Comparison of ENCODE assay signal across 18 cellular contexts in genomic region chr2:201413552-201413951, GRCh38. TPM values are rescaled to one million over a fixed set of nuclear protein-coding genes. Genes with fewer than 3 reads are reported as not detected.
DNase-seq lines count a peak whose midpoint lies in the region; ATAC-seq, FAIRE-seq and TF ChIP-seq lines count a peak whose summit lies in the region.
"Had no signal": no experiment of that assay in that cellular context is flagged by ENCODE, and none has a peak within 500 bp of the region (broad histone marks: within the 10 kb centered on the region; RNA-seq: fewer than 3 reads in every experiment).

No MANE protein-coding gene starts in this region.

- no peak overlapping the region for H3K4me2 ChIP-seq in keratinocyte (ENCODE audit: control insufficient read depth, extremely low read depth, insufficient read depth, low read depth, low read length)
- H3K4me2 ChIP-seq: neural progenitor cell had no signal

- intact Hi-C loops in left ventricle myocardium inferior (cut with micrococcal nuclease) (no loop called here), left cardiac atrium (cut with DNase I) (no loop called here)

- H3K27me3 ChIP-seq in left ventricle myocardium inferior (ENCODE audit: low read depth) (no peaks in the 10 kb centered on the region), keratinocyte (ENCODE audit: control insufficient read depth, extremely low read depth, insufficient read depth, low read length) (no peaks in the 10 kb centered on the region)
- H3K27me3 ChIP-seq: neural progenitor cell, transverse colon had no signal

- no peaks in the 10 kb centered on the region for H3K36me3 ChIP-seq in left ventricle myocardium inferior
- H3K36me3 ChIP-seq in keratinocyte (ENCODE audit: control insufficient read depth in 2 of 2, extremely low read depth in 1 of 2, insufficient read depth in 2 of 2, low read length in 2 of 2) = peaks cover 0 to 3% of the 10 kb centered on the region in 2 experiments
- H3K36me3 ChIP-seq: neural progenitor cell, transverse colon had no signal

- H3K4me3 ChIP-seq in left ventricle myocardium inferior = peak overlapping the region; percentile 41
- H3K4me3 ChIP-seq in keratinocyte (ENCODE audit: control insufficient read depth in 2 of 3, extremely low read depth in 1 of 3, insufficient read depth in 2 of 3, low read depth in 1 of 3, low read length in 3 of 3) = no peak overlapping the region
- H3K4me3 ChIP-seq: neural progenitor cell, transverse colon had no signal

- no peak overlapping the region for H2AFZ ChIP-seq in keratinocyte (ENCODE audit: control insufficient read depth, low read length)
- H2AFZ ChIP-seq: neural progenitor cell had no signal

- dilution Hi-C loops in keratinocyte (cut with MboI; ENCODE audit: extremely low pct_ligation_motif_present, low sequenced_read_pairs) = no loop called here

- no peak overlapping the region for H3K4me3 Mint-ChIP-seq in activated CD8-positive, alpha-beta T cell treated with anti-CD3 and anti-CD28 coated beads, Interleukin-2, amount 10 ng/mL, durations not matched to agents 7 days and 5 days
- H3K4me3 Mint-ChIP-seq in T-helper 17 cell = no peak overlapping the region
- H3K4me3 Mint-ChIP-seq: activated naive CD4-positive, alpha-beta T cell treated with anti-CD3 and anti-CD28 coated beads, Interleukin-2, amount 10 ng/mL, durations not matched to agents 7 days and 5 days; neural progenitor cell had no signal

- peaks cover 10% of the 10 kb centered on the region for H3K4me1 Mint-ChIP-seq in activated CD8-positive, alpha-beta T cell treated with anti-CD3 and anti-CD28 coated beads, Interleukin-2, amount 10 ng/mL, durations not matched to agents 7 days and 5 days (ENCODE audit: low read depth)
- H3K4me1 Mint-ChIP-seq in T-helper 17 cell = peaks cover 14% of the 10 kb centered on the region
- H3K4me1 Mint-ChIP-seq: neural progenitor cell had no signal

- no peaks in the 10 kb centered on the region for H3K27me3 Mint-ChIP-seq in activated CD8-positive, alpha-beta T cell treated with anti-CD3 and anti-CD28 coated beads, Interleukin-2, amount 10 ng/mL, durations not matched to agents 7 days and 5 days (ENCODE audit: low read depth)
- H3K27me3 Mint-ChIP-seq in T-helper 17 cell = no peaks in the 10 kb centered on the region
- H3K27me3 Mint-ChIP-seq: activated naive CD4-positive, alpha-beta T cell treated with anti-CD3 and anti-CD28 coated beads, Interleukin-2, amount 10 ng/mL, durations not matched to agents 7 days and 5 days had no signal

- CTCF ChIA-PET in activated CD8-positive, alpha-beta T cell treated with anti-CD3 and anti-CD28 coated beads, Interleukin-2, amount 10 ng/mL, durations not matched to agents 7 days and 5 days (lab: Charles Lee) = interaction anchor here (1.0 to 1.6 kb wide), 5 partner anchors 12 to 181 kb away, joined by 3 to 6 read pairs (median 3); no protein-coding TSS in a partner anchor

- ATAC-seq in left cardiac atrium (no peak), T-helper 17 cell (no peak)
- peak; percentile 29 for ATAC-seq in activated CD8-positive, alpha-beta T cell treated with anti-CD3 and anti-CD28 coated beads, Interleukin-2, amount 10 ng/mL, durations not matched to agents 7 days and 5 days

- POLR2A ChIA-PET in activated CD8-positive, alpha-beta T cell treated with anti-CD3 and anti-CD28 coated beads, Interleukin-2, amount 10 ng/mL, durations not matched to agents 7 days and 5 days (lab: Charles Lee) = interaction anchor here (1.0 to 2.3 kb wide), 3 partner anchors 33 to 153 kb away, joined by 4 to 17 read pairs (median 11); partner anchors contain the start of genes CASP8, STRADB and TRAK2

- peaks cover 32% of the 10 kb centered on the region for H3K36me3 Mint-ChIP-seq in activated CD8-positive, alpha-beta T cell treated with anti-CD3 and anti-CD28 coated beads, Interleukin-2, amount 10 ng/mL, durations not matched to agents 7 days and 5 days (ENCODE audit: low read depth)
- peaks cover 2% of the 10 kb centered on the region for H3K36me3 Mint-ChIP-seq in T-helper 17 cell (ENCODE audit: low read depth)

- H3K27ac ChIP-seq in left ventricle myocardium inferior (replicated peaks) (peak overlapping the region; percentile 84), keratinocyte (ENCODE audit: control insufficient read depth, insufficient read depth, low read length) (no peak overlapping the region)
- H3K27ac ChIP-seq: neural progenitor cell had no signal

- no peak overlapping the region for H3K9ac ChIP-seq in keratinocyte (ENCODE audit: control insufficient read depth, extremely low read depth, insufficient read depth, low read length)
- H3K9ac ChIP-seq: neural progenitor cell had no signal

- H3K9me3 ChIP-seq in left ventricle myocardium inferior (replicated peaks) (no peaks in the 10 kb centered on the region), keratinocyte (ENCODE audit: control insufficient read depth, low read depth, low read length) (no peaks in the 10 kb centered on the region), T-helper 17 cell (ENCODE audit: control insufficient read depth, low read length, poor library complexity, severe bottlenecking) (no peaks in the 10 kb centered on the region)
- H3K9me3 ChIP-seq: transverse colon had no signal

- H3K9me1 ChIP-seq in keratinocyte (ENCODE audit: control insufficient read depth, extremely low read depth, insufficient read depth, low read length) = no peaks in the 10 kb centered on the region

- H4K20me1 ChIP-seq in keratinocyte (ENCODE audit: control insufficient read depth, extremely low read depth, insufficient read depth, low read length) = no peaks in the 10 kb centered on the region

- TF ChIP-seq CTCF in left ventricle myocardium inferior (IDR thresholded peaks at IDR 0.05; ENCODE audit: borderline replicate concordance) (no peak), keratinocyte (optimal IDR thresholded peaks at IDR 0.05 in 1 of 3, IDR thresholded peaks at IDR 0.05 in 1 of 3, conservative IDR thresholded peaks at IDR 0.05 in 1 of 3; ENCODE audit: extremely low read depth in 1 of 3, insufficient read depth in 2 of 3, low read length in 3 of 3) (no peak)

- H3K9me3 Mint-ChIP-seq in activated CD8-positive, alpha-beta T cell treated with anti-CD3 and anti-CD28 coated beads, Interleukin-2, amount 10 ng/mL, durations not matched to agents 7 days and 5 days (ENCODE audit: insufficient read depth) = no peaks in the 10 kb centered on the region
- H3K9me3 Mint-ChIP-seq: neural progenitor cell had no signal

- no peak for DNase-seq in left ventricle myocardium inferior
- DNase-seq in left cardiac atrium = no peak
- no peak for DNase-seq in activated CD8-positive, alpha-beta T cell treated with anti-CD3 and anti-CD28 coated beads, Interleukin-2, amount 10 ng/mL, durations not matched to agents 7 days and 5 days
- no peak for DNase-seq in keratinocyte (ENCODE audit: low read depth, low spot score)
- DNase-seq in NCI-H1092 (lab: John Stamatoyannopoulos, UW) = no peak
- DNase-seq in T-helper 17 cell = no peak
- DNase-seq in putamen (ENCODE audit: low spot score) = no peak
- no peak for DNase-seq in kidney glomerular epithelial cell (lab: John Stamatoyannopoulos, UW)
- DNase-seq: activated CD4-positive, alpha-beta T cell treated with anti-CD3 and anti-CD28 coated beads for 4 hours; activated T-cell treated with anti-CD3 and anti-CD28 coated beads for 4 hours; GDM1; NCI-H1694; NCI-H345; stimulated activated CD4-positive, alpha-beta T cell treated with anti-CD3 and anti-CD28 coated beads, Interleukin-4, amount 100 ng/mL, for 24 hours; T-helper 9 cell; transverse colon had no signal

- H3K79me2 ChIP-seq in keratinocyte (ENCODE audit: control insufficient read depth, insufficient read depth, low read length) = peaks cover 9% of the 10 kb centered on the region

- H3K4me1 ChIP-seq in left ventricle myocardium inferior (peaks cover 84% of the 10 kb centered on the region), keratinocyte (ENCODE audit: control insufficient read depth, extremely low read depth, insufficient read depth, low read length) (no peaks in the 10 kb centered on the region)
- H3K4me1 ChIP-seq: neural progenitor cell had no signal

- no peak overlapping the region for H3K27ac Mint-ChIP-seq in activated CD8-positive, alpha-beta T cell treated with anti-CD3 and anti-CD28 coated beads, Interleukin-2, amount 10 ng/mL, durations not matched to agents 7 days and 5 days
- H3K27ac Mint-ChIP-seq in T-helper 17 cell = no peak overlapping the region
- H3K27ac Mint-ChIP-seq: activated naive CD4-positive, alpha-beta T cell treated with anti-CD3 and anti-CD28 coated beads, Interleukin-2, amount 10 ng/mL, durations not matched to agents 7 days and 5 days; neural progenitor cell had no signal

- peak; percentile 29 for FAIRE-seq in keratinocyte (lab: Jason Lieb, UNC)

RNA-seq across cellular contexts. Expression of gene TRAK2, which starts 37.7 kb away (rescaled TPM):
- total RNA-seq in left ventricle myocardium inferior (169 TPM), left cardiac atrium (100 to 1,000 TPM; 104 to 125 TPM), T-helper 17 cell (10 to 100 TPM; 31.4 to 40.7 TPM)
- 10 to 100 TPM; 51.3 to 53.0 TPM for total RNA-seq in activated CD8-positive, alpha-beta T cell treated with anti-CD3 and anti-CD28 coated beads, Interleukin-2, amount 10 ng/mL, durations not matched to agents 7 days and 5 days
- polyA plus RNA-seq in keratinocyte = 10.8 to 12.9 TPM (median 12.4 TPM) in 3 replicates
- 7.4 TPM for polyA plus RNA-seq in keratinocyte (2011; ENCODE audit: low read depth)
- 8.7 and 14.4 TPM in 2 replicates for polyA plus RNA-seq in keratinocyte (2011; cell fraction: cytosol; rRNA removed)
- 11.3 and 13.6 TPM in 2 replicates for polyA plus RNA-seq in keratinocyte (2011; cell fraction: nucleus; rRNA removed)
- polyA plus RNA-seq in keratinocyte (2012; ENCODE audit: low replicate concordance) = 5.3 and 9.9 TPM in 2 replicates
- polyA minus RNA-seq in keratinocyte = 8.3 to 32.0 TPM (median 28.9 TPM) in 3 replicates
- polyA minus RNA-seq in keratinocyte (2011; cell fraction: cytosol; rRNA and poly(A)+ RNA removed) = 13.6 TPM
- 15.8 and 28.0 TPM in 2 replicates for polyA minus RNA-seq in keratinocyte (2011; cell fraction: nucleus; rRNA and poly(A)+ RNA removed)

RNA-seq across cellular contexts. Expression of gene STRADB, which starts 38.0 kb away (rescaled TPM):
- total RNA-seq in left ventricle myocardium inferior = 57.5 TPM
- 10 to 100 TPM; 32.5 to 51.5 TPM for total RNA-seq in left cardiac atrium
- total RNA-seq in activated CD8-positive, alpha-beta T cell treated with anti-CD3 and anti-CD28 coated beads, Interleukin-2, amount 10 ng/mL, durations not matched to agents 7 days and 5 days = 10 to 100 TPM; 26.8 to 30.3 TPM
- 6.3 to 14.6 TPM (median 11.1 TPM) in 3 replicates for polyA plus RNA-seq in keratinocyte
- polyA plus RNA-seq in keratinocyte (2011; ENCODE audit: low read depth) = 2.4 TPM
- polyA plus RNA-seq in keratinocyte (2011; cell fraction: cytosol; rRNA removed) = 6.9 and 15.2 TPM in 2 replicates
- 8.5 and 11.9 TPM in 2 replicates for polyA plus RNA-seq in keratinocyte (2011; cell fraction: nucleus; rRNA removed)
- polyA plus RNA-seq in keratinocyte (2012; ENCODE audit: low replicate concordance) = 7.5 and 8.7 TPM in 2 replicates
- polyA minus RNA-seq in keratinocyte = 7.9 to 19.5 TPM (median 10.7 TPM) in 3 replicates
- 13.6 TPM for polyA minus RNA-seq in keratinocyte (2011; cell fraction: cytosol; rRNA and poly(A)+ RNA removed)
- polyA minus RNA-seq in keratinocyte (2011; cell fraction: nucleus; rRNA and poly(A)+ RNA removed) = 3.4 and 10.2 TPM in 2 replicates
- 1 to 10 TPM; 6.9 to 8.3 TPM for total RNA-seq in T-helper 17 cell

RNA-seq across cellular contexts. Expression of gene FLACC1, which starts 56.4 kb away (rescaled TPM):
- 11.8 TPM for total RNA-seq in left ventricle myocardium inferior
- total RNA-seq in left cardiac atrium = 1 to 10 TPM; 4.9 to 5.7 TPM
- total RNA-seq in activated CD8-positive, alpha-beta T cell treated with anti-CD3 and anti-CD28 coated beads, Interleukin-2, amount 10 ng/mL, durations not matched to agents 7 days and 5 days = 1 to 10 TPM; 2.8 to 3.0 TPM
- polyA plus RNA-seq in keratinocyte = 0.12 to 0.43 TPM (median 0.35 TPM) in 3 replicates
- 1.3 TPM for polyA plus RNA-seq in keratinocyte (2011; ENCODE audit: low read depth)
- polyA plus RNA-seq in keratinocyte (2011; cell fraction: cytosol; rRNA removed) = 0.28 TPM in 1 of 2 replicates, not detected in the other
- polyA plus RNA-seq in keratinocyte (2011; cell fraction: nucleus; rRNA removed) = 0.69 and 1.7 TPM in 2 replicates
- polyA plus RNA-seq in keratinocyte (2012; ENCODE audit: low replicate concordance) = 0.18 TPM in 1 of 2 replicates, not detected in the other
- polyA minus RNA-seq in keratinocyte = 0.46 to 1.1 TPM in 2 of 3 replicates, not detected in the other
- not detected for polyA minus RNA-seq in keratinocyte (2011; cell fraction: cytosol; rRNA and poly(A)+ RNA removed)
- polyA minus RNA-seq in keratinocyte (2011; cell fraction: nucleus; rRNA and poly(A)+ RNA removed) = 1.3 and 1.5 TPM in 2 replicates
- total RNA-seq in T-helper 17 cell = 1 to 10 TPM; 4.5 to 4.7 TPM
